In genomic region chr12:51538599-51538998, GRCh38 we compare ENCODE assay signal across 35 cellular contexts.
"Had no signal": no experiment of that assay in that cellular context is flagged by ENCODE, and none has a peak within 500 bp of the region (broad histone marks: within the 10 kb centered on the region; RNA-seq: fewer than 3 reads in every experiment).

No MANE protein-coding gene starts in this region.

- FAIRE-seq: astrocyte, TTC549 had no signal

- H3K27me3 ChIP-seq: adrenal gland had no signal

- H3K27ac ChIP-seq: adrenal gland, body of pancreas, brain microvascular endothelial cell, breast epithelium, VCaP had no signal

- H3K4me3 ChIP-seq: adrenal gland, body of pancreas, breast epithelium had no signal

- DNase-seq: activated B cell treated with CpG ODN at 0.5 μM for 24 hours; activated CD4-positive, alpha-beta memory T cell treated with anti-CD3 and anti-CD28 coated beads for 36 hours; activated CD4-positive, alpha-beta T cell treated with anti-CD3 and anti-CD28 coated beads for 4 hours; activated CD4-positive, alpha-beta T cell treated with anti-CD3 and anti-CD28 coated beads, Interleukin-2, amount 10 ng/mL, durations not matched to agents 24 days and 14 days; activated CD4-positive, alpha-beta T cell treated with anti-CD3 and anti-CD28 coated beads, Interleukin-2, amount 50 U/mL, for 1 hour; activated CD4-positive, alpha-beta T cell treated with anti-CD3 and anti-CD28 coated beads, Interleukin-2, amount 50 U/mL, for 4 hours; activated CD4-positive, CD25-positive, alpha-beta regulatory T cell treated with anti-CD3 and anti-CD28 coated beads, Interleukin-2, amount 50 U/mL, for 72 hours; activated CD8-positive, alpha-beta memory T cell treated with anti-CD3 and anti-CD28 coated beads, Interleukin-2, amount 50 U/mL, for 4 hours; activated CD8-positive, alpha-beta T cell treated with anti-CD3 and anti-CD28 coated beads for 36 hours; activated effector memory CD4-positive, alpha-beta T cell treated with anti-CD3 and anti-CD28 coated beads, Interleukin-2, amount 50 U/mL, for 16 hours; activated gamma-delta T cell treated with Interleukin-2 at 50 U/mL for 16 hours; activated naive CD4-positive, alpha-beta T cell; activated naive CD4-positive, alpha-beta T cell treated with anti-CD3 and anti-CD28 coated beads for 36 hours; activated naive CD4-positive, alpha-beta T cell treated with anti-CD3 and anti-CD28 coated beads, Interleukin-2, amount 50 U/mL, for 16 hours; activated naive CD8-positive, alpha-beta T cell treated with anti-CD3 and anti-CD28 coated beads, Interleukin-2, amount 10 ng/mL, durations not matched to agents 7 days and 5 days; activated T-cell treated with anti-CD3 and anti-CD28 coated beads for 4 hours; activated T-cell treated with anti-CD3 and anti-CD28 coated beads, Interleukin-2, amount 50 U/mL, for 1 hour; activated T-cell treated with anti-CD3 and anti-CD28 coated beads, Interleukin-2, amount 50 U/mL, for 4 hours; activated T-cell treated with anti-CD3 and anti-CD28 coated beads, Interleukin-2, amount 50 U/mL, for 72 hours; adrenal gland; amniotic stem cell; aorta; body of pancreas; brain microvascular endothelial cell; central memory CD4-positive, alpha-beta T cell; SW 1271; T-helper 1 cell; T-helper 2 cell; T-helper 9 cell had no signal

- ATAC-seq: activated CD8-positive, alpha-beta T cell treated with anti-CD3 and anti-CD28 coated beads for 36 hours; activated naive CD4-positive, alpha-beta T cell treated with anti-CD3 and anti-CD28 coated beads, Interleukin-2, amount 50 U/mL, for 72 hours; activated T-cell treated with anti-CD3 and anti-CD28 coated beads, Interleukin-2, amount 50 U/mL, for 4 hours; activated T-cell treated with anti-CD3 and anti-CD28 coated beads, Interleukin-2, amount 50 U/mL, for 72 hours; activated T-helper 17 cell treated with anti-CD3 and anti-CD28 coated beads, Interleukin-2, amount 50 U/mL, for 72 hours; body of pancreas had no signal

- H3K9me3 ChIP-seq: adrenal gland, body of pancreas, breast epithelium had no signal

- H3K4me1 ChIP-seq: adrenal gland, body of pancreas, breast epithelium had no signal

- H3K36me3 ChIP-seq: adrenal gland, brain microvascular endothelial cell, breast epithelium had no signal
